30 cellular contexts compared by ENCODE assay signal in the genomic region with DNA sequence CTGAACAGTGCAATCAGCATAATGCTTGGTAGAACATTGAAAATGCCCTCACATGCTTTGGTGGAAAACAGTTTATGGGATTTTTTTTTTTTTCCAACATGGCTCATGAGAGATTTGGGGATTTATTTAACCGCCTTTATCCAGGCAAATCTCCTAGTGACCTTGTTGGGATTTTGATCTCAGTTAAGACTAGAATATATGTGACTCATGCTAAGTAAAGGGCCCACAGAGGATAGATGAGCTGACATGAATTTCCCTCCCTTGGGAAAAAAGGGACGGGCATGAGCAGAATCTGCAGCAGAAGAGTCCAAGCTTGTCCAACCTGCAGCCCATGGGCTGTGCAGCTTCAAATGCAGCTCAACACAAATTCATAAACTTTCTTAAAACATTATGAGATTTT. TPM values are rescaled to one million over a fixed set of nuclear protein-coding genes. Genes with fewer than 3 reads are reported as not detected.
"Had no signal": no experiment of that assay in that cellular context is flagged by ENCODE, and none has a peak within 500 bp of the region (broad histone marks: within the 10 kb centered on the region; RNA-seq: fewer than 3 reads in every experiment).

No MANE protein-coding gene starts in this region.

- DNase-seq: activated CD4-positive, alpha-beta T cell treated with anti-CD3 and anti-CD28 coated beads for 4 hours; activated CD4-positive, alpha-beta T cell treated with anti-CD3 and anti-CD28 coated beads, Interleukin-2, amount 50 U/mL, for 4 hours; activated naive CD4-positive, alpha-beta T cell; activated T-cell treated with anti-CD3 and anti-CD28 coated beads for 4 hours; activated T-cell treated with anti-CD3 and anti-CD28 coated beads, Interleukin-2, amount 50 U/mL, for 72 hours; anterior cingulate cortex; colonic mucosa; dorsolateral prefrontal cortex; effector memory CD4-positive, alpha-beta T cell; gastrocnemius medialis; glutamatergic neuron; left ventricle myocardium inferior; mucosa of descending colon; retina; sigmoid colon; stimulated activated CD4-positive, alpha-beta T cell treated with anti-CD3 and anti-CD28 coated beads, Interleukin-1b, Interleukin-23, amount 100 ng/mL, for 48 hours; stimulated activated CD4-positive, alpha-beta T cell treated with anti-CD3 and anti-CD28 coated beads, Interleukin-4, amount 100 ng/mL, for 4 hours; stimulated activated CD8-positive, alpha-beta memory T cell treated with anti-CD3 and anti-CD28 coated beads, Interleukin-4, amount 100 ng/mL, for 48 hours; stimulated activated naive CD8-positive, alpha-beta T cell treated with anti-CD3 and anti-CD28 coated beads, Interleukin-15, amount 100 ng/mL, for 72 hours; substantia nigra; upper lobe of left lung had no signal

- H3K9me3 ChIP-seq: colonic mucosa, gastrocnemius medialis, mucosa of descending colon, upper lobe of left lung had no signal

- ATAC-seq: activated naive CD4-positive, alpha-beta T cell treated with anti-CD3 and anti-CD28 coated beads, Interleukin-2, amount 50 U/mL, for 72 hours; activated T-cell treated with anti-CD3 and anti-CD28 coated beads, Interleukin-2, amount 50 U/mL, for 72 hours; gastrocnemius medialis; mucosa of descending colon; stimulated activated memory B cell treated with anti-CD40 and anti-IgM and Interleukin-4, amounts not matched to agents 10 μg/mL and 1 μg/mL and 100 μg/mL, for 72 hours; stimulated activated naive CD8-positive, alpha-beta T cell treated with anti-CD3 and anti-CD28 coated beads, Interleukin-15, amount 100 ng/mL, for 72 hours had no signal

- H3K4me2 ChIP-seq: smooth muscle cell had no signal

- H3K4me3 ChIP-seq: colonic mucosa, dorsolateral prefrontal cortex, gastrocnemius medialis, left ventricle myocardium inferior, lung, mucosa of descending colon, sigmoid colon, smooth muscle cell, upper lobe of left lung had no signal

- H3K27ac ChIP-seq: colonic mucosa, gastrocnemius medialis, left ventricle myocardium inferior, sigmoid colon, upper lobe of left lung had no signal

- H3K4me1 ChIP-seq: colonic mucosa, upper lobe of left lung had no signal

- H3K27me3 ChIP-seq: colonic mucosa, dorsolateral prefrontal cortex, gastrocnemius medialis, sigmoid colon, upper lobe of left lung had no signal

- H3K36me3 ChIP-seq: colonic mucosa, gastrocnemius medialis, left ventricle myocardium inferior, sigmoid colon, upper lobe of left lung had no signal

RNA-seq across cellular contexts. Expression of a gene that starts 18.6 kb away (rescaled TPM):
- total RNA-seq: activated naive CD4-positive, alpha-beta T cell treated with anti-CD3 and anti-CD28 coated beads, Interleukin-2, amount 50 U/mL, for 72 hours; activated T-cell treated with anti-CD3 and anti-CD28 coated beads, Interleukin-2, amount 50 U/mL, for 72 hours; bronchial epithelial cell; colonic mucosa; epithelial cell of proximal tubule; gastrocnemius medialis; left ventricle myocardium inferior; lung; mesenteric fat pad; mucosa of descending colon; osteocyte; progenitor cell of endocrine pancreas; sigmoid colon; smooth muscle cell; upper lobe of left lung had no signal
